12 cellular contexts compared by ENCODE assay signal in the genomic region with DNA sequence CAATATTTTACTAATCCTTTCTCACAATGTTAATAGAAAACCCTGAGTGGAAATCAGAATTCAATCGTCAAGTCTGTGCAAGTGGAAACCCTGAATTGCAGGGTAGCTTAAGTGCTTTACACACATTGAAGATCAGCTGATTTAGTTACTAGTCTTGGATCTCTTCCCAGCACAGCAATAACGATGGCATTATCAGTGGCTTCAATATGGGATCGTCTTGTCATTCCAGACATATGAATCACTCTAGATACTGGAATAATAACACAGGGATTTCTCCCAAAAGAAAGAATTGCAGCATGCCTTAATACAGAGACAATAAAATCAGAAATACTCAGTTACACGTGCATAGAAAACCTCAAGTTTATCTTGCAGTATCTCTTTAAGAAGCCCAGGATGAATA. TPM values are rescaled to one million over a fixed set of nuclear protein-coding genes. Genes with fewer than 3 reads are reported as not detected.
A peak's percentile ranks its signal among the peaks of the same experiment; 100 is the strongest.
DNase-seq lines count a peak whose midpoint lies in the region; ATAC-seq lines count a peak whose summit lies in the region.
"Had no signal": no experiment of that assay in that cellular context is flagged by ENCODE, and none has a peak within 500 bp of the region (broad histone marks: within the 10 kb centered on the region; RNA-seq: fewer than 3 reads in every experiment).

No MANE protein-coding gene starts in this region.

- peak; percentile 25 for DNase-seq in Ammon's horn (ENCODE audit: low spot score)
- DNase-seq in NCI-H1092 (lab: John Stamatoyannopoulos, UW) = peak; percentile 44
- peak; percentile 72 for DNase-seq in astrocyte of the hippocampus (ENCODE audit: low read depth, low spot score)
- peak; percentile 26 for DNase-seq in medulla oblongata (ENCODE audit: extremely low spot score)
- DNase-seq in stimulated activated CD4-positive, alpha-beta T cell treated with anti-CD3 and anti-CD28 coated beads, Interleukin-2, amount 100 ng/mL, for 48 hours = no peak
- DNase-seq in NCI-H1436 treated with DMSO at 0.1 percent for 48 hours (lab: John Stamatoyannopoulos, UW) = no peak
- DNase-seq in iPS-NIHi11 (ENCODE audit: low spot score) = no peak
- no peak for DNase-seq in naive thymus-derived CD8-positive, alpha-beta T cell
- DNase-seq: activated CD4-positive, alpha-beta memory T cell treated with anti-CD3 and anti-CD28 coated beads for 36 hours; effector CD8-positive, alpha-beta T cell; naive thymus-derived CD4-positive, alpha-beta T cell; NCI-H1048 had no signal

- peaks cover 0 to 15% (median 7%) of the 10 kb centered on the region in 9 donors for H3K9me3 Mint-ChIP-seq in naive thymus-derived CD8-positive, alpha-beta T cell

- H3K4me3 Mint-ChIP-seq in naive thymus-derived CD8-positive, alpha-beta T cell = no peak overlapping the region
- H3K4me3 Mint-ChIP-seq: activated CD4-positive, alpha-beta memory T cell treated with anti-CD3 and anti-CD28 coated beads for 36 hours; naive thymus-derived CD4-positive, alpha-beta T cell had no signal

- peaks cover 0 to 5% (median 4%) of the 10 kb centered on the region in 3 donors for H3K36me3 Mint-ChIP-seq in naive thymus-derived CD8-positive, alpha-beta T cell
- H3K36me3 Mint-ChIP-seq: activated CD4-positive, alpha-beta memory T cell treated with anti-CD3 and anti-CD28 coated beads for 36 hours; naive thymus-derived CD4-positive, alpha-beta T cell had no signal

- peaks cover 1 to 10% (median 6%) of the 10 kb centered on the region in 5 donors for H3K27me3 Mint-ChIP-seq in naive thymus-derived CD8-positive, alpha-beta T cell

- H3K4me1 Mint-ChIP-seq in naive thymus-derived CD8-positive, alpha-beta T cell = no peaks in the 10 kb centered on the region
- H3K4me1 Mint-ChIP-seq: naive thymus-derived CD4-positive, alpha-beta T cell had no signal

- POLR2A ChIA-PET in naive thymus-derived CD8-positive, alpha-beta T cell (lab: Charles Lee) = no interaction called here

- no peak for ATAC-seq in naive thymus-derived CD8-positive, alpha-beta T cell
- ATAC-seq: naive thymus-derived CD4-positive, alpha-beta T cell had no signal

- H3K27ac Mint-ChIP-seq in naive thymus-derived CD8-positive, alpha-beta T cell = no peak overlapping the region
- H3K27ac Mint-ChIP-seq: activated CD4-positive, alpha-beta memory T cell treated with anti-CD3 and anti-CD28 coated beads for 36 hours had no signal

RNA-seq across cellular contexts. Expression of gene METTL21C, which starts 12.6 kb away (rescaled TPM):
- not detected for total RNA-seq in naive thymus-derived CD8-positive, alpha-beta T cell
- under 1 TPM in 1 of 3 donors, not detected in 2; 0.15 TPM for polyA plus RNA-seq in naive thymus-derived CD8-positive, alpha-beta T cell
- total RNA-seq: activated CD4-positive, alpha-beta memory T cell treated with anti-CD3 and anti-CD28 coated beads for 36 hours; naive thymus-derived CD4-positive, alpha-beta T cell had no signal
- polyA plus RNA-seq: naive thymus-derived CD4-positive, alpha-beta T cell had no signal

Comparison
In these comparisons a context has a peak if more than half of its experiments do, and no peak if none do; other contexts are left out.
1. DNase-seq: peak in Ammon's horn (single experiment), NCI-H1092 (single experiment), astrocyte of the hippocampus (single experiment) and medulla oblongata (single experiment); none in stimulated activated CD4-positive, alpha-beta T cell treated with anti-CD3 and anti-CD28 coated beads, Interleukin-2, amount 100 ng/mL, for 48 hours (0 of 2), NCI-H1436 treated with DMSO at 0.1 percent for 48 hours (single experiment), iPS-NIHi11 (single experiment) and naive thymus-derived CD8-positive, alpha-beta T cell (0 of 10).